Comparison of ENCODE assay signal across 8 cellular contexts in the genomic region with DNA sequence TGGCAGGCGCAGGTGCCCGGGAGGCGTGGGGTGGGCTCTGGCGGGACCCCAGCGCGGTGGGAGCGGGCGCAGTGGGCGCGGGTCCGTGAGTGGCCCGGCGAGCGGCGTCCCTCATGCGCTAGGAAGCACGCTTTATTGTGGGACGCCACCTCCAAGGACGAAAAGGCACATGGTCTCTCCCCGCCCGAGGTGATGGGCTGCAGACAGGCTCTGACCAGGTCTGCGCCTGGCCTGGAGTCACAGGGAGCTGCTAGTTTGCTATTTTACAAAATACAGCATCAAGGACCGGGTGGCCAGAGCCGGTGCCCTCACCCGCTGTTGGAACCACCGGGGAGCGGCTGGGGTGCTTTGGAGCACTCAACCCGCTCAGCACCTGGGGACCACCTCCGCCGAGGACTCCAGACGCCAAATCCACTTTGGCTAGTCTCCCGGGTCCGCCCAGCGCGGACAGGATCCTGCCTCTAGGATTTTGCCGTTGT.
DNase-seq lines count a peak whose midpoint lies in the region; ATAC-seq, FAIRE-seq and TF ChIP-seq lines count a peak whose summit lies in the region.

No MANE protein-coding gene starts in this region.

- H3K27ac Mint-ChIP-seq in activated CD4-positive, alpha-beta memory T cell treated with anti-CD3 and anti-CD28 coated beads for 36 hours, result peak overlapping the region; percentile 99

- intact Hi-C loops in Right ventricle myocardium inferior (cut with DNase I) (loop anchor here (2.0 to 5.0 kb wide), 2 partner anchors 18 to 40 kb away; no protein-coding TSS in a partner anchor), cardiac septum (cut with DNase I) (no loop called here), pancreas (cut with DNase I) (loop anchor here in 1 of 3 donors (5.0 kb wide), 1 partner anchor 1465 kb away; no protein-coding TSS in a partner anchor)
- intact Hi-C loops in activated CD4-positive, alpha-beta memory T cell treated with anti-CD3 and anti-CD28 coated beads for 36 hours (cut with micrococcal nuclease), result loop anchor here (1.0 to 10.0 kb wide), 3 partner anchors 9 to 538 kb away; no protein-coding TSS in a partner anchor

- no peak for TF ChIP-seq CTCF in foreskin keratinocyte (conservative IDR thresholded peaks at IDR 0.05)
- no peak for TF ChIP-seq CTCF in pancreas (IDR thresholded peaks at IDR 0.05)

- CTCF ChIA-PET in activated CD4-positive, alpha-beta memory T cell treated with anti-CD3 and anti-CD28 coated beads for 36 hours (lab: Charles Lee), result interaction anchor here (0.7 to 9.1 kb wide), 6 partner anchors 11 to 111 kb away, joined by 3 to 99 read pairs (median 6); no protein-coding TSS in a partner anchor

- H3K27me3 Mint-ChIP-seq in activated CD4-positive, alpha-beta memory T cell treated with anti-CD3 and anti-CD28 coated beads for 36 hours, result no peaks in the 10 kb centered on the region

- ATAC-seq in Right ventricle myocardium inferior (no peak), HG03439 (IDR thresholded peaks at IDR 0.05; ENCODE audit: unreplicated experiment) (peak; percentile 7), foreskin keratinocyte (no peak), pancreas (peak; percentile 8 to 23 (median 18))

- H3K36me3 Mint-ChIP-seq in activated CD4-positive, alpha-beta memory T cell treated with anti-CD3 and anti-CD28 coated beads for 36 hours, result peaks cover 19% of the 10 kb centered on the region

- H3K4me3 ChIP-seq in pancreas, result peak overlapping the region; percentile 53 to 94 (median 64)

- no peak for FAIRE-seq in pancreas (lab: Jason Lieb, UNC)

- H3K4me1 ChIP-seq in foreskin keratinocyte (peaks cover 12% of the 10 kb centered on the region), pancreas (peaks cover 10 to 35% (median 13%) of the 10 kb centered on the region in 3 donors)

- peaks cover 62% of the 10 kb centered on the region for H3K4me1 Mint-ChIP-seq in activated CD4-positive, alpha-beta memory T cell treated with anti-CD3 and anti-CD28 coated beads for 36 hours (ENCODE audit: low read depth)

- 0 to 1% methylated on average over 36 of the region's 36 CpGs for WGBS in pancreas, 2 donors

- POLR2A ChIA-PET in activated CD4-positive, alpha-beta memory T cell treated with anti-CD3 and anti-CD28 coated beads for 36 hours (lab: Charles Lee), result interaction anchor here (0.8 to 9.1 kb wide), 9 partner anchors 10 to 251 kb away, joined by 3 to 169 read pairs (median 5); no protein-coding TSS in a partner anchor

- DNase-seq in Right ventricle myocardium inferior (ENCODE audit: missing footprints) (peak; percentile 72), cardiac septum (ENCODE audit: low spot score) (no peak), foreskin keratinocyte (no peak), pancreas (peak in 5 of 6 donors; percentile 46 to 85 (median 60)), DMS153 treated with DMSO at 0.1 percent for 48 hours (lab: John Stamatoyannopoulos, UW; ENCODE audit: unreplicated experiment) (no peak), middle frontal gyrus (ENCODE audit: extremely low spot score, low spot score) (no peak)
- DNase-seq in activated CD4-positive, alpha-beta memory T cell treated with anti-CD3 and anti-CD28 coated beads for 36 hours, result no peak

- H3K36me3 ChIP-seq in pancreas, result no peaks in the 10 kb centered on the region

- H3K27ac ChIP-seq in foreskin keratinocyte (peak overlapping the region; percentile 97), pancreas (peak overlapping the region; percentile 81 to 95 (median 85))

- H3K27me3 ChIP-seq in foreskin keratinocyte (no peaks in the 10 kb centered on the region), pancreas (no peaks in the 10 kb centered on the region)

- H3K4me3 Mint-ChIP-seq in activated CD4-positive, alpha-beta memory T cell treated with anti-CD3 and anti-CD28 coated beads for 36 hours, result peak overlapping the region; percentile 98

- H3K9me3 Mint-ChIP-seq in activated CD4-positive, alpha-beta memory T cell treated with anti-CD3 and anti-CD28 coated beads for 36 hours, result no peaks in the 10 kb centered on the region

- H3K9me3 ChIP-seq in pancreas, result no peaks in the 10 kb centered on the region

Comparison
In these comparisons a context has a peak if more than half of its experiments do, and no peak if none do; other contexts are left out.
1. DNase-seq: peak in Right ventricle myocardium inferior (single experiment) and pancreas (5 of 6); none in cardiac septum (single experiment), activated CD4-positive, alpha-beta memory T cell treated with anti-CD3 and anti-CD28 coated beads for 36 hours (single experiment), foreskin keratinocyte (0 of 2), DMS153 treated with DMSO at 0.1 percent for 48 hours (single experiment) and middle frontal gyrus (single experiment).
2. ATAC-seq: peak in HG03439 (single experiment) and pancreas (4 of 4); none in Right ventricle myocardium inferior (single experiment) and foreskin keratinocyte (single experiment).